ENCODE assay signal across 8 cellular contexts in genomic region chr5:139745121-139745799, GRCh38.
DNase-seq lines count a peak whose midpoint lies in the region; ATAC-seq lines count a peak whose summit lies in the region.

No MANE protein-coding gene starts in this region.

- no peak overlapping the region for H3K9ac ChIP-seq in SK-N-MC (ENCODE audit: insufficient read length)

- H3K27ac ChIP-seq in SK-N-MC, result peak overlapping the region; percentile 86

- H3K36me3 ChIP-seq in SK-N-MC (ENCODE audit: insufficient read depth, low read length), result no peaks in the 10 kb centered on the region

- DNase-seq in AG20443 (ENCODE audit: low spot score) (peak; percentile 91), SK-N-MC (ENCODE audit: low read depth, low spot score) (no peak), glomerular visceral epithelial cell (ENCODE audit: extremely low spot score) (peak; percentile 98), smooth muscle cell of the brain vasculature (ENCODE audit: low read depth, low spot score) (peak; percentile 73), NCI-H1105 treated with DMSO at 0.1 percent for 48 hours (lab: John Stamatoyannopoulos, UW) (no peak)

- H3K4me3 ChIP-seq in SK-N-MC, result peak overlapping the region; percentile 72

- no peaks in the 10 kb centered on the region for H3K9me3 ChIP-seq in SK-N-MC (ENCODE audit: low read depth, low read length)

- peak; percentile 31 for ATAC-seq in GM18868 (IDR thresholded peaks at IDR 0.05; ENCODE audit: unreplicated experiment)
- no peak for ATAC-seq in GM21576 (IDR thresholded peaks at IDR 0.05; ENCODE audit: unreplicated experiment)
- ATAC-seq in GM21367 (IDR thresholded peaks at IDR 0.05; ENCODE audit: unreplicated experiment), result no peak

Comparison
In these comparisons a context has a peak if more than half of its experiments do, and no peak if none do; other contexts are left out.
1. DNase-seq: peak in AG20443 (single experiment), glomerular visceral epithelial cell (single experiment) and smooth muscle cell of the brain vasculature (single experiment); none in SK-N-MC (single experiment) and NCI-H1105 treated with DMSO at 0.1 percent for 48 hours (single experiment).